Comparison of ENCODE assay signal across 11 cellular contexts in genomic region chr10:11573497-11573896, GRCh38. TPM values are rescaled to one million over a fixed set of nuclear protein-coding genes. Genes with fewer than 3 reads are reported as not detected.
DNase-seq lines count a peak whose midpoint lies in the region; ATAC-seq, FAIRE-seq and TF ChIP-seq lines count a peak whose summit lies in the region.
"Had no signal": no experiment of that assay in that cellular context is flagged by ENCODE, and none has a peak within 500 bp of the region (broad histone marks: within the 10 kb centered on the region; RNA-seq: fewer than 3 reads in every experiment).

No MANE protein-coding gene starts in this region.

- no peaks in the 10 kb centered on the region for H3F3A ChIP-seq in SK-N-SH (replicated peaks; ENCODE audit: insufficient read depth)

- peaks cover 9% of the 10 kb centered on the region for H3K4me1 ChIP-seq in adipocyte (ENCODE audit: control insufficient read depth, insufficient read depth, low read length)
- H3K4me1 ChIP-seq in SK-N-SH (ENCODE audit: control insufficient read depth in 1 of 2, insufficient read depth in 2 of 2, low read depth in 1 of 2, low read length in 1 of 2), result peaks cover 0 to 4% of the 10 kb centered on the region in 2 experiments; a peak in 2 of 4 replicates
- H3K4me1 ChIP-seq in foreskin keratinocyte, result no peaks in the 10 kb centered on the region
- H3K4me1 ChIP-seq: SJCRH30 had no signal

- H3K27me3 ChIP-seq in adipocyte (replicated peaks; ENCODE audit: control insufficient read depth, insufficient read depth, low read length) (no peaks in the 10 kb centered on the region), SK-N-SH (ENCODE audit: insufficient read depth) (no peaks in the 10 kb centered on the region), foreskin keratinocyte (no peaks in the 10 kb centered on the region)
- H3K27me3 ChIP-seq: body of pancreas, SJCRH30 had no signal

- H3K9me3 ChIP-seq in adipocyte (ENCODE audit: control insufficient read depth, low read length) (no peaks in the 10 kb centered on the region), SK-N-SH (no peaks in the 10 kb centered on the region)
- H3K9me3 ChIP-seq: body of pancreas, SJCRH30 had no signal

- H3K4me3 ChIP-seq in adipocyte (ENCODE audit: low read length), result peak overlapping the region; percentile 21
- H3K4me3 ChIP-seq in SK-N-SH (ENCODE audit: low read depth in 2 of 2, low read length in 1 of 2), result no peak overlapping the region
- no peak overlapping the region for H3K4me3 ChIP-seq in lower leg skin (ENCODE audit: low read depth, poor library complexity, severe bottlenecking)
- H3K4me3 ChIP-seq: body of pancreas, SJCRH30 had no signal

- FAIRE-seq in GM18507 (lab: Jason Lieb, UNC), result peak; percentile 81

- POLR2A ChIA-PET in SK-N-SH (lab: Yijun Ruan, JAX), result no interaction called here

- TF ChIP-seq EP300 in SK-N-SH (IDR thresholded peaks at IDR 0.05; ENCODE audit: borderline replicate concordance in 1 of 2, low read depth in 1 of 2, low read length in 1 of 2), result no peak

- no peak for TF ChIP-seq POLR2A in lower leg skin (IDR thresholded peaks at IDR 0.05)

- H3K36me3 ChIP-seq in adipocyte (ENCODE audit: control insufficient read depth, insufficient read depth, low read length, severe bottlenecking) (no peaks in the 10 kb centered on the region), SK-N-SH (replicated peaks in 1 of 2; ENCODE audit: control insufficient read depth in 1 of 2, insufficient read depth in 2 of 2, low read length in 1 of 2) (no peaks in the 10 kb centered on the region)
- H3K36me3 ChIP-seq: SJCRH30 had no signal

- intact Hi-C loops in lower leg skin (cut with DNase I; ENCODE audit: low total_unique reads), result no loop called here

- no peak overlapping the region for H3K9ac ChIP-seq in adipocyte (ENCODE audit: low read length)
- H3K9ac ChIP-seq in SK-N-SH, result no peak overlapping the region

- H3K27ac ChIP-seq in SK-N-SH (ENCODE audit: low read depth in 2 of 2, low read length in 1 of 2) (no peak overlapping the region), foreskin keratinocyte (no peak overlapping the region)
- H3K27ac ChIP-seq: body of pancreas, SJCRH30 had no signal

- WGBS in SK-N-SH (ENCODE audit: low lambda C conversion rate), result 72% methylated on average over 3 of the region's 3 CpGs
- WGBS in lower leg skin, 2 donors, result 52 to 66% methylated on average over 3 of the region's 3 CpGs

- no peak overlapping the region for H2AFZ ChIP-seq in SK-N-SH (ENCODE audit: low read depth)

- no peak overlapping the region for H3K4me2 ChIP-seq in SK-N-SH

- no peak for TF ChIP-seq CTCF in SK-N-SH (IDR thresholded peaks at IDR 0.05)
- no peak for TF ChIP-seq CTCF in foreskin keratinocyte (conservative IDR thresholded peaks at IDR 0.05)
- no peak for TF ChIP-seq CTCF in lower leg skin (IDR thresholded peaks at IDR 0.05)

- H3K9me2 ChIP-seq in SK-N-SH, result no peaks in the 10 kb centered on the region

- TF ChIP-seq RAD21 in SK-N-SH (IDR thresholded peaks at IDR 0.05; ENCODE audit: low read length), result no peak

- H3K79me2 ChIP-seq in SK-N-SH (ENCODE audit: insufficient read depth), result peaks cover 35% of the 10 kb centered on the region

- peak; percentile 54 for ATAC-seq in HG02970 (IDR thresholded peaks at IDR 0.05; ENCODE audit: low FRiP score, unreplicated experiment)
- no peak for ATAC-seq in foreskin keratinocyte
- ATAC-seq: body of pancreas, natural killer cell had no signal

- DNase-seq in GM18507 (ENCODE audit: extremely low spot score, insufficient read length, low read depth), result no peak
- peak; percentile 34 for DNase-seq in adipocyte (ENCODE audit: low read depth)
- peak; percentile 13 for DNase-seq in occipital lobe (lab: John Stamatoyannopoulos, UW)
- no peak for DNase-seq in SK-N-SH
- no peak for DNase-seq in foreskin keratinocyte
- no peak for DNase-seq in lower leg skin (ENCODE audit: low spot score in 2 of 2)
- DNase-seq in SHP77 treated with DMSO at 0.1 percent for 48 hours (lab: John Stamatoyannopoulos, UW), result no peak
- DNase-seq: natural killer cell had no signal

- H4K20me1 ChIP-seq in SK-N-SH (ENCODE audit: insufficient read depth), result no peaks in the 10 kb centered on the region

- CTCF ChIA-PET in SK-N-SH (lab: Yijun Ruan, JAX), result interaction anchor here (1.0 to 1.4 kb wide), 2 partner anchors 15 to 25 kb away, joined by 3 to 4 read pairs; no protein-coding TSS in a partner anchor

TF ChIP-seq in SK-N-SH, 30 proteins besides CTCF, POLR2A, EP300 and RAD21:
- TF ChIP-seq RFX5 (IDR thresholded peaks at IDR 0.05; ENCODE audit: low read length) (no peak), SMC3 (IDR thresholded peaks at IDR 0.05; ENCODE audit: low read depth, low read length) (no peak), FOSL2 (IDR thresholded peaks at IDR 0.05; ENCODE audit: borderline replicate concordance, low read depth) (no peak), JUND (IDR thresholded peaks at IDR 0.05) (no peak), CHD2 (IDR thresholded peaks at IDR 0.05; ENCODE audit: low read length, partially characterized antibody) (no peak), YY1 (IDR thresholded peaks at IDR 0.05; ENCODE audit: low read depth) (no peak), NFIC (IDR thresholded peaks at IDR 0.05; ENCODE audit: borderline replicate concordance) (no peak), FOXJ3 (CRISPR knock-in tag; IDR thresholded peaks at IDR 0.05) (no peak), MEF2A (IDR thresholded peaks at IDR 0.05; ENCODE audit: borderline replicate concordance, low read depth) (no peak), GABPA (IDR thresholded peaks at IDR 0.05; ENCODE audit: low read depth) (no peak), NRF1 (IDR thresholded peaks at IDR 0.05; ENCODE audit: low read depth, low read length) (no peak), POLR2AphosphoS5 (IDR thresholded peaks at IDR 0.05; ENCODE audit: low read depth, low read length) (no peak), MXI1 (IDR thresholded peaks at IDR 0.05; ENCODE audit: low read depth, low read length) (no peak), RCOR1 (IDR thresholded peaks at IDR 0.05; ENCODE audit: low read length) (no peak), EZH2phosphoT487 (IDR thresholded peaks at IDR 0.05; ENCODE audit: borderline replicate concordance, low read depth) (no peak), USF2 (IDR thresholded peaks at IDR 0.05; ENCODE audit: borderline replicate concordance, low read depth, low read length) (no peak), FOXM1 (IDR thresholded peaks at IDR 0.05; ENCODE audit: low read depth) (no peak), TAF1 (IDR thresholded peaks at IDR 0.05; ENCODE audit: borderline replicate concordance, low read depth, low read length) (no peak), PBX3 (IDR thresholded peaks at IDR 0.05) (no peak)
- TF ChIP-seq, protein P1, sequence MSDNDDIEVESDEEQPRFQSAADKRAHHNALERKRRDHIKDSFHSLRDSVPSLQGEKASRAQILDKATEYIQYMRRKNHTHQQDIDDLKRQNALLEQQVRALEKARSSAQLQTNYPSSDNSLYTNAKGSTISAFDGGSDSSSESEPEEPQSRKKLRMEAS (IDR thresholded peaks at IDR 0.05; ENCODE audit: low read depth), result no peak

RNA-seq across cellular contexts. Expression of gene USP6NL, which starts 38.0 kb away (rescaled TPM):
- total RNA-seq in occipital lobe, result 40.2 TPM
- 8.2 and 8.9 TPM in 2 replicates for polyA plus RNA-seq in SK-N-SH (2012; rRNA removed)
- 9.6 and 10.1 TPM in 2 replicates for polyA plus RNA-seq in SK-N-SH (2012; cell fraction: cytosol; rRNA removed)
- 11.3 and 12.2 TPM in 2 replicates for polyA plus RNA-seq in SK-N-SH (2012; cell fraction: nucleus; rRNA removed)
- total RNA-seq in foreskin keratinocyte, result 12.5 and 13.1 TPM in 2 replicates
- polyA plus RNA-seq in foreskin keratinocyte, result 5.0 and 5.1 TPM in 2 replicates
- total RNA-seq in lower leg skin, result 10 to 100 TPM; 19.6 to 29.4 (median 25.2) TPM

Comparison
In these comparisons a context has a peak if more than half of its experiments do, and no peak if none do; other contexts are left out.
1. DNase-seq: peak in adipocyte (single experiment) and occipital lobe (single experiment); none in GM18507 (single experiment), SK-N-SH (single experiment), foreskin keratinocyte (0 of 2), lower leg skin (0 of 2) and SHP77 treated with DMSO at 0.1 percent for 48 hours (single experiment).